Comparison of ENCODE assay signal across 30 cellular contexts in genomic region chr7:81515009-81515408, GRCh38.
DNase-seq lines count a peak whose midpoint lies in the region; ATAC-seq, FAIRE-seq and TF ChIP-seq lines count a peak whose summit lies in the region.
"Had no signal": no experiment of that assay in that cellular context is flagged by ENCODE, and none has a peak within 500 bp of the region (broad histone marks: within the 10 kb centered on the region; RNA-seq: fewer than 3 reads in every experiment).

No MANE protein-coding gene starts in this region.

- ATAC-seq in GM19397 (IDR thresholded peaks at IDR 0.05; ENCODE audit: unreplicated experiment) = no peak
- ATAC-seq: WTC11 had no signal

- no peak overlapping the region for H3K4me3 ChIP-seq in retinal pigment epithelial cell (ENCODE audit: low read length)
- H3K4me3 ChIP-seq: adrenal gland, BLaER1, colonic mucosa, HAP-1, Peyer's patch, prostate gland, skin epidermis, stomach, tibial nerve had no signal

- no peak for TF ChIP-seq CTCF in retinal pigment epithelial cell (conservative IDR thresholded peaks at IDR 0.05; ENCODE audit: low read depth, low read length)

- DNase-seq in ELR (ENCODE audit: low read depth) (peak; percentile 17), NCI-H226 (peak; percentile 29), retinal pigment epithelial cell (ENCODE audit: low read depth) (peak; percentile 86), cerebellum (ENCODE audit: low spot score) (no peak), Kasumi-1 (lab: John Stamatoyannopoulos, UW) (no peak)
- no peak for DNase-seq in activated CD8-positive, alpha-beta memory T cell treated with anti-CD3 and anti-CD28 coated beads for 24 hours
- DNase-seq: activated CD4-positive, alpha-beta T cell treated with anti-CD3 and anti-CD28 coated beads, Interleukin-2, amount 50 U/mL, for 1 hour; activated naive CD4-positive, alpha-beta T cell treated with Interleukin-2 at 50 U/mL for 16 hours; adrenal gland; brain microvascular endothelial cell; colonic mucosa; effector memory CD4-positive, alpha-beta T cell; erythroblast; GF-D8; hippocampal formation; NCI-H1694; NCI-H524; Peyer's patch; SIG-M5; stomach; T1000 had no signal

- FAIRE-seq in endometrium (lab: Jason Lieb, UNC) = peak; percentile 89
- FAIRE-seq: GM19239 had no signal

Comparison
In these comparisons a context has a peak if more than half of its experiments do, and no peak if none do; other contexts are left out.
1. DNase-seq: peak in ELR (single experiment), NCI-H226 (single experiment) and retinal pigment epithelial cell (single experiment); none in cerebellum (single experiment), Kasumi-1 (0 of 2) and activated CD8-positive, alpha-beta memory T cell treated with anti-CD3 and anti-CD28 coated beads for 24 hours (single experiment).